1 cellular context compared by ENCODE assay signal in the genomic region with DNA sequence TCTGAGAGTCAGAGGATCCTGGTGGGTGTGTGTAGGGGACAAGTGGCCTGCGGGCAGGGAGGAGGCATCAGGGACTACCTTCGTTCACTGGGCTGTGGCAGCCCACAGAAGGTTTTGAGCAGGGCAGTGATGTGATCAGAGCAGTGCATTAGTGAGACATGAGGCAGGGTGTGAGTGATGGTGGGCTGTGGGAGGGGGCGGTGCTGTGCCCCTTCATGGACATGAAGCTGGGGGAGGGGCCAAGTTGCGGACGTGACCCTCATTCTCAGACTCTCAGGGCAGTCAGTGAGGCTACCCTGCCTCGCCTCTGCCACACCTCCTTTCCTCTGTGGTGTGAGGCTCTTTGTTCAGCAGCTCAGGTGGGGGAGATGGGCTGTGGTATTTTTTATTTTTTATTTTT.
TF ChIP-seq lines count a peak whose summit lies in the region.

No MANE protein-coding gene starts in this region.

TF ChIP-seq in GM23338, 12 proteins besides CTCF, POLR2A, EP300 and RAD21 (continued from another document):
- TF ChIP-seq, protein P1, sequence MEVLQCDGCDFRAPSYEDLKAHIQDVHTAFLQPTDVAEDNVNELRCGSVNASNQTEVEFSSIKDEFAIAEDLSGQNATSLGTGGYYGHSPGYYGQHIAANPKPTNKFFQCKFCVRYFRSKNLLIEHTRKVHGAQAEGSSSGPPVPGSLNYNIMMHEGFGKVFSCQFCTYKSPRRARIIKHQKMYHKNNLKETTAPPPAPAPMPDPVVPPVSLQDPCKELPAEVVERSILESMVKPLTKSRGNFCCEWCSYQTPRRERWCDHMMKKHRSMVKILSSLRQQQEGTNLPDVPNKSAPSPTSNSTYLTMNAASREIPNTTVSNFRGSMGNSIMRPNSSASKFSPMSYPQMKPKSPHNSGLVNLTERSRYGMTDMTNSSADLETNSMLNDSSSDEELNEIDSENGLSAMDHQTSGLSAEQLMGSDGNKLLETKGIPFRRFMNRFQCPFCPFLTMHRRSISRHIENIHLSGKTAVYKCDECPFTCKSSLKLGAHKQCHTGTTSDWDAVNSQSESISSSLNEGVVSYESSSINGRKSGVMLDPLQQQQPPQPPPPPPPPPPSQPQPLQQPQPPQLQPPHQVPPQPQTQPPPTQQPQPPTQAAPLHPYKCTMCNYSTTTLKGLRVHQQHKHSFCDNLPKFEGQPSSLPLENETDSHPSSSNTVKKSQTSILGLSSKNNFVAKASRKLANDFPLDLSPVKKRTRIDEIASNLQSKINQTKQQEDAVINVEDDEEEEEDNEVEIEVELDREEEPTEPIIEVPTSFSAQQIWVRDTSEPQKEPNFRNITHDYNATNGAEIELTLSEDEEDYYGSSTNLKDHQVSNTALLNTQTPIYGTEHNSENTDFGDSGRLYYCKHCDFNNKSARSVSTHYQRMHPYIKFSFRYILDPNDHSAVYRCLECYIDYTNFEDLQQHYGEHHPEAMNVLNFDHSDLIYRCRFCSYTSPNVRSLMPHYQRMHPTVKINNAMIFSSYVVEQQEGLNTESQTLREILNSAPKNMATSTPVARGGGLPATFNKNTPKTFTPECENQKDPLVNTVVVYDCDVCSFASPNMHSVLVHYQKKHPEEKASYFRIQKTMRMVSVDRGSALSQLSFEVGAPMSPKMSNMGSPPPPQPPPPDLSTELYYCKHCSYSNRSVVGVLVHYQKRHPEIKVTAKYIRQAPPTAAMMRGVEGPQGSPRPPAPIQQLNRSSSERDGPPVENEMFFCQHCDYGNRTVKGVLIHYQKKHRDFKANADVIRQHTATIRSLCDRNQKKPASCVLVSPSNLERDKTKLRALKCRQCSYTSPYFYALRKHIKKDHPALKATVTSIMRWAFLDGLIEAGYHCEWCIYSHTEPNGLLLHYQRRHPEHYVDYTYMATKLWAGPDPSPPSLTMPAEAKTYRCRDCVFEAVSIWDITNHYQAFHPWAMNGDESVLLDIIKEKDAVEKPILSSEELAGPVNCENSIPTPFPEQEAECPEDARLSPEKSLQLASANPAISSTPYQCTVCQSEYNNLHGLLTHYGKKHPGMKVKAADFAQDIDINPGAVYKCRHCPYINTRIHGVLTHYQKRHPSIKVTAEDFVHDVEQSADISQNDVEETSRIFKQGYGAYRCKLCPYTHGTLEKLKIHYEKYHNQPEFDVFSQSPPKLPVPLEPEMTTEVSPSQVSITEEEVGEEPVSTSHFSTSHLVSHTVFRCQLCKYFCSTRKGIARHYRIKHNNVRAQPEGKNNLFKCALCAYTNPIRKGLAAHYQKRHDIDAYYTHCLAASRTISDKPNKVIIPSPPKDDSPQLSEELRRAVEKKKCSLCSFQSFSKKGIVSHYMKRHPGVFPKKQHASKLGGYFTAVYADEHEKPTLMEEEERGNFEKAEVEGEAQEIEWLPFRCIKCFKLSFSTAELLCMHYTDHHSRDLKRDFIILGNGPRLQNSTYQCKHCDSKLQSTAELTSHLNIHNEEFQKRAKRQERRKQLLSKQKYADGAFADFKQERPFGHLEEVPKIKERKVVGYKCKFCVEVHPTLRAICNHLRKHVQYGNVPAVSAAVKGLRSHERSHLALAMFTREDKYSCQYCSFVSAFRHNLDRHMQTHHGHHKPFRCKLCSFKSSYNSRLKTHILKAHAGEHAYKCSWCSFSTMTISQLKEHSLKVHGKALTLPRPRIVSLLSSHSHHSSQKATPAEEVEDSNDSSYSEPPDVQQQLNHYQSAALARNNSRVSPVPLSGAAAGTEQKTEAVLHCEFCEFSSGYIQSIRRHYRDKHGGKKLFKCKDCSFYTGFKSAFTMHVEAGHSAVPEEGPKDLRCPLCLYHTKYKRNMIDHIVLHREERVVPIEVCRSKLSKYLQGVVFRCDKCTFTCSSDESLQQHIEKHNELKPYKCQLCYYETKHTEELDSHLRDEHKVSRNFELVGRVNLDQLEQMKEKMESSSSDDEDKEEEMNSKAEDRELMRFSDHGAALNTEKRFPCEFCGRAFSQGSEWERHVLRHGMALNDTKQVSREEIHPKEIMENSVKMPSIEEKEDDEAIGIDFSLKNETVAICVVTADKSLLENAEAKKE (CRISPR knock-in tag; IDR thresholded peaks at IDR 0.05) = no peak
- TF ChIP-seq EZH2phosphoT487 (IDR thresholded peaks at IDR 0.05; ENCODE audit: unreplicated experiment) = no peak
- no peak for TF ChIP-seq EZH2 (IDR thresholded peaks at IDR 0.05; ENCODE audit: low read depth, unreplicated experiment)
- TF ChIP-seq POLR2AphosphoS5 (IDR thresholded peaks at IDR 0.05; ENCODE audit: low read depth) = no peak
- TF ChIP-seq STAT1 (IDR thresholded peaks at IDR 0.05; ENCODE audit: unreplicated experiment) = no peak
- TF ChIP-seq CREB1 (CRISPR knock-in tag; IDR thresholded peaks at IDR 0.05; ENCODE audit: low read depth) = no peak
- TF ChIP-seq, protein P2, sequence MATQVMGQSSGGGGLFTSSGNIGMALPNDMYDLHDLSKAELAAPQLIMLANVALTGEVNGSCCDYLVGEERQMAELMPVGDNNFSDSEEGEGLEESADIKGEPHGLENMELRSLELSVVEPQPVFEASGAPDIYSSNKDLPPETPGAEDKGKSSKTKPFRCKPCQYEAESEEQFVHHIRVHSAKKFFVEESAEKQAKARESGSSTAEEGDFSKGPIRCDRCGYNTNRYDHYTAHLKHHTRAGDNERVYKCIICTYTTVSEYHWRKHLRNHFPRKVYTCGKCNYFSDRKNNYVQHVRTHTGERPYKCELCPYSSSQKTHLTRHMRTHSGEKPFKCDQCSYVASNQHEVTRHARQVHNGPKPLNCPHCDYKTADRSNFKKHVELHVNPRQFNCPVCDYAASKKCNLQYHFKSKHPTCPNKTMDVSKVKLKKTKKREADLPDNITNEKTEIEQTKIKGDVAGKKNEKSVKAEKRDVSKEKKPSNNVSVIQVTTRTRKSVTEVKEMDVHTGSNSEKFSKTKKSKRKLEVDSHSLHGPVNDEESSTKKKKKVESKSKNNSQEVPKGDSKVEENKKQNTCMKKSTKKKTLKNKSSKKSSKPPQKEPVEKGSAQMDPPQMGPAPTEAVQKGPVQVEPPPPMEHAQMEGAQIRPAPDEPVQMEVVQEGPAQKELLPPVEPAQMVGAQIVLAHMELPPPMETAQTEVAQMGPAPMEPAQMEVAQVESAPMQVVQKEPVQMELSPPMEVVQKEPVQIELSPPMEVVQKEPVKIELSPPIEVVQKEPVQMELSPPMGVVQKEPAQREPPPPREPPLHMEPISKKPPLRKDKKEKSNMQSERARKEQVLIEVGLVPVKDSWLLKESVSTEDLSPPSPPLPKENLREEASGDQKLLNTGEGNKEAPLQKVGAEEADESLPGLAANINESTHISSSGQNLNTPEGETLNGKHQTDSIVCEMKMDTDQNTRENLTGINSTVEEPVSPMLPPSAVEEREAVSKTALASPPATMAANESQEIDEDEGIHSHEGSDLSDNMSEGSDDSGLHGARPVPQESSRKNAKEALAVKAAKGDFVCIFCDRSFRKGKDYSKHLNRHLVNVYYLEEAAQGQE (IDR thresholded peaks at IDR 0.05; ENCODE audit: unreplicated experiment) = no peak
- no peak for TF ChIP-seq NANOG (IDR thresholded peaks at IDR 0.05; ENCODE audit: borderline replicate concordance)
- no peak for TF ChIP-seq ZNF331 (CRISPR knock-in tag; IDR thresholded peaks at IDR 0.05; ENCODE audit: low read depth)
- no peak for TF ChIP-seq ZNF114 (CRISPR knock-in tag; IDR thresholded peaks at IDR 0.05)
